ENCODE assay signal across 1 cellular context in genomic region chr20:4924032-4924431, GRCh38.
TF ChIP-seq lines count a peak whose summit lies in the region.

No MANE protein-coding gene starts in this region.

TF ChIP-seq in GM23338, 12 proteins besides CTCF, POLR2A, EP300 and RAD21 (continued from another document):
- TF ChIP-seq ZNF462 (CRISPR knock-in tag; IDR thresholded peaks at IDR 0.05) (no peak), ZNF114 (CRISPR knock-in tag; IDR thresholded peaks at IDR 0.05) (no peak), EZH2 (IDR thresholded peaks at IDR 0.05; ENCODE audit: low read depth, unreplicated experiment) (no peak), STAT1 (IDR thresholded peaks at IDR 0.05; ENCODE audit: unreplicated experiment) (no peak), REST (IDR thresholded peaks at IDR 0.05; ENCODE audit: unreplicated experiment) (no peak), CREB1 (CRISPR knock-in tag; IDR thresholded peaks at IDR 0.05; ENCODE audit: low read depth) (no peak), ETS1 (IDR thresholded peaks at IDR 0.05) (no peak), NANOG (IDR thresholded peaks at IDR 0.05; ENCODE audit: borderline replicate concordance) (no peak), ZNF331 (CRISPR knock-in tag; IDR thresholded peaks at IDR 0.05; ENCODE audit: low read depth) (no peak)
